ENCODE assay signal across 1 cellular context in genomic region chr20:7893019-7893730, GRCh38.
TF ChIP-seq lines count a peak whose summit lies in the region.

No MANE protein-coding gene starts in this region.

TF ChIP-seq in K562, 482 proteins besides CTCF, POLR2A, EP300 and RAD21 (continued from another document and continues in another):
- no peak for TF ChIP-seq NELFE (IDR thresholded peaks at IDR 0.05; ENCODE audit: insufficient read depth, insufficient read length)
- no peak for TF ChIP-seq MAFK (IDR thresholded peaks at IDR 0.05; ENCODE audit: low read length)
- peak; percentile 49; the same call in 1 of the 2 replicates for TF ChIP-seq ZNF589 (CRISPR knock-in tag; IDR thresholded peaks at IDR 0.05; ENCODE audit: low read depth)
- TF ChIP-seq ATF7 (IDR thresholded peaks at IDR 0.05): no peak
- no peak for TF ChIP-seq PURB (CRISPR knock-in tag; IDR thresholded peaks at IDR 0.05; ENCODE audit: low read depth)
- no peak for TF ChIP-seq HMGXB4 (CRISPR knock-in tag; IDR thresholded peaks at IDR 0.05)
- no peak for TF ChIP-seq RFX1 (IDR thresholded peaks at IDR 0.05)
- no peak for TF ChIP-seq GTF3C2 (IDR thresholded peaks at IDR 0.05; ENCODE audit: borderline replicate concordance, extremely low read depth, insufficient read length)
- TF ChIP-seq CREB5 (CRISPR knock-in tag; IDR thresholded peaks at IDR 0.05): no peak
- TF ChIP-seq COPS2 (conservative IDR thresholded peaks at IDR 0.05): no peak
- no peak for TF ChIP-seq ZNF3 (CRISPR knock-in tag; IDR thresholded peaks at IDR 0.05)
- no peak for TF ChIP-seq RBM34 (IDR thresholded peaks at IDR 0.05; ENCODE audit: borderline replicate concordance, insufficient read depth, low read length)
- no peak for TF ChIP-seq ZFP91 (CRISPR knock-in tag; IDR thresholded peaks at IDR 0.05)
- TF ChIP-seq HDAC3 (IDR thresholded peaks at IDR 0.05; ENCODE audit: borderline replicate concordance, partially characterized antibody): no peak
- TF ChIP-seq PKNOX1 (IDR thresholded peaks at IDR 0.05): no peak
- no peak for TF ChIP-seq ZBTB34 (CRISPR knock-in tag; IDR thresholded peaks at IDR 0.05)
- TF ChIP-seq ZNF217 (CRISPR knock-in tag; IDR thresholded peaks at IDR 0.05): no peak
- TF ChIP-seq IRF9 (tag; IDR thresholded peaks at IDR 0.05): no peak
- no peak for TF ChIP-seq ZBTB8A (IDR thresholded peaks at IDR 0.05; ENCODE audit: partially characterized antibody)
- TF ChIP-seq SRF (CRISPR knock-in tag; IDR thresholded peaks at IDR 0.05): no peak
- TF ChIP-seq ZNF224 (CRISPR knock-in tag; IDR thresholded peaks at IDR 0.05): no peak
- peak; percentile 62; the same call in 1 of the 2 replicates for TF ChIP-seq TCF3 (CRISPR knock-in tag; IDR thresholded peaks at IDR 0.05)
- no peak for TF ChIP-seq ZNF57 (CRISPR knock-in tag; IDR thresholded peaks at IDR 0.05)
- TF ChIP-seq ZBTB17 (CRISPR knock-in tag; IDR thresholded peaks at IDR 0.05): peak; percentile 82
- peak in 1 of 2 experiments; percentile 56; a peak in 2 of 4 replicates for TF ChIP-seq MAZ (CRISPR knock-in tag; conservative IDR thresholded peaks at IDR 0.05 in 1 of 2, IDR thresholded peaks at IDR 0.05 in 1 of 2)
- TF ChIP-seq FOXP4 (CRISPR knock-in tag; IDR thresholded peaks at IDR 0.05; ENCODE audit: borderline replicate concordance): no peak
- TF ChIP-seq CCAR2 (IDR thresholded peaks at IDR 0.05; ENCODE audit: low read depth, low read length): no peak
- no peak for TF ChIP-seq MED1 (CRISPR knock-in tag; IDR thresholded peaks at IDR 0.05; ENCODE audit: borderline replicate concordance)
- no peak for TF ChIP-seq ZNF830 (CRISPR knock-in tag; IDR thresholded peaks at IDR 0.05)
- TF ChIP-seq VEZF1 (CRISPR knock-in tag; IDR thresholded peaks at IDR 0.05): no peak; the same call in 1 of the 2 replicates
- TF ChIP-seq HDAC6 (IDR thresholded peaks at IDR 0.05; ENCODE audit: low read depth, low read length): no peak
- TF ChIP-seq CBX5 (IDR thresholded peaks at IDR 0.05; ENCODE audit: borderline replicate concordance, low read depth): no peak
- no peak for TF ChIP-seq ADNP (tag; IDR thresholded peaks at IDR 0.05)
- TF ChIP-seq ZNF384 (IDR thresholded peaks at IDR 0.05; ENCODE audit: low read depth, low read length): no peak
- 0 out of 2 replicates have a peak, but pooled peaks have one; percentile 70 for TF ChIP-seq ZNF79 (CRISPR knock-in tag; IDR thresholded peaks at IDR 0.05; ENCODE audit: low read depth)
- TF ChIP-seq ZNF445 (CRISPR knock-in tag; IDR thresholded peaks at IDR 0.05; ENCODE audit: low read depth): peak; percentile 57; the same call in 1 of the 2 replicates
- no peak for TF ChIP-seq SRSF3 (IDR thresholded peaks at IDR 0.05; ENCODE audit: insufficient read depth, low read length)
